ENCODE assay signal across 8 cellular contexts in the genomic region with DNA sequence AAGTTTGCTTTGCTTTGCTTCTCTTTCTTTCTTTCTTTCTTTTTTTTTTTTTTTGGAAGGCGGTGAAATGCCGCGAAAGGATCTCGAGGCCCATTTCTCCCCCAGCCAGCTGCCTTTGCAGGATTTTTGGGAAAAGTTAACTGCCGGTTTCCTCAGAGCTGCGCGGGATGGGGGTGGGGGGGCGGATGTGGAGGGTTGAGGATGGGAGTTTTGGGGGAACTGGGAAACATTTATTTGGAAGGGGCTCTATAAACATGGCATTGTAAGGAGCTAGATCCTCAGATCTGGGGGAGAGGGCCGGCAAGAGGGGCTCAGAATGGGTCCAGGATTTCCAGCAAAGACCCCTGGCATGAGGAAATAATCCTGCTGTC. TPM values are rescaled to one million over a fixed set of nuclear protein-coding genes. Genes with fewer than 3 reads are reported as not detected.
DNase-seq lines count a peak whose midpoint lies in the region.

No MANE protein-coding gene starts in this region.

- DNase-seq in caudate nucleus (lab: John Stamatoyannopoulos, UW) (no peak), NCI-H2081 treated with DMSO at 0.1 percent for 48 hours (lab: John Stamatoyannopoulos, UW) (no peak), NCI-H1092 (lab: John Stamatoyannopoulos, UW) (no peak), germinal center (ENCODE audit: low spot score) (no peak)
- no peak for DNase-seq in activated CD4-positive, CD25-positive, alpha-beta regulatory T cell (lab: John Stamatoyannopoulos, UW)

- H3K9me3 ChIP-seq in HUES64 (ENCODE audit: insufficient read depth, low read depth, low read length), result no peaks in the 10 kb centered on the region
- no peaks in the 10 kb centered on the region for H3K9me3 ChIP-seq in mucosa of stomach (ENCODE audit: control insufficient read depth, low read length)

- H3K4me3 ChIP-seq in ACC112 (ENCODE audit: low read depth, low read length) (peak overlapping the region; percentile 88), HUES64 (ENCODE audit: low read length) (peak overlapping the region; percentile 96), mucosa of stomach (ENCODE audit: low read length) (peak overlapping the region; percentile 51)

- H3K27ac ChIP-seq in ACC112 (ENCODE audit: low read depth, low read length) (peak overlapping the region; percentile 61), HUES64 (ENCODE audit: low read depth, low read length) (peak overlapping the region; percentile 65), caudate nucleus (ENCODE audit: low read depth, low read length) (peak overlapping the region; percentile 80)

- H3K27me3 ChIP-seq in ACC112 (ENCODE audit: insufficient read depth, low read length) (no peaks in the 10 kb centered on the region), HUES64 (ENCODE audit: insufficient read depth, low read length) (no peaks in the 10 kb centered on the region), mucosa of stomach (ENCODE audit: control insufficient read depth, insufficient read depth, low read length) (peaks cover 2% of the 10 kb centered on the region)

- peaks cover 34% of the 10 kb centered on the region for H3K79me2 ChIP-seq in ACC112 (ENCODE audit: control insufficient read depth, insufficient read depth, low read length, unreplicated experiment)

- 2% methylated on average over 9 of the region's 9 CpGs for WGBS in HUES64

- H3K4me1 ChIP-seq in ACC112 (ENCODE audit: control insufficient read depth, insufficient read depth, low read length, unreplicated experiment) (peaks cover 15% of the 10 kb centered on the region), HUES64 (ENCODE audit: insufficient read depth, low read length) (peaks cover 14% of the 10 kb centered on the region), mucosa of stomach (ENCODE audit: control insufficient read depth, insufficient read depth, low read length) (peaks cover 38% of the 10 kb centered on the region)

- peak overlapping the region; percentile 94 for H3K9ac ChIP-seq in HUES64 (ENCODE audit: low read depth, low read length)
- H3K9ac ChIP-seq in mucosa of stomach (ENCODE audit: low read length), result peak overlapping the region; percentile 86

- H3K36me3 ChIP-seq in ACC112 (ENCODE audit: insufficient read depth, low read length), result no peaks in the 10 kb centered on the region
- no peaks in the 10 kb centered on the region for H3K36me3 ChIP-seq in HUES64 (ENCODE audit: insufficient read depth, low read length)
- no peaks in the 10 kb centered on the region for H3K36me3 ChIP-seq in mucosa of stomach (ENCODE audit: control insufficient read depth, insufficient read depth, low read length)

- H2AFZ ChIP-seq in ACC112 (ENCODE audit: low read length, unreplicated experiment), result peak overlapping the region; percentile 80

RNA-seq across cellular contexts. Expression of gene ZNF362, which starts 1.1 kb away (rescaled TPM):
- 20.9 TPM for polyA plus RNA-seq in HUES64 (2013, experiment 1 of 2)
- 27.5 TPM for polyA plus RNA-seq in HUES64 (2013, experiment 2 of 2)
